ENCODE assay signal across 8 cellular contexts in genomic region chr20:47353697-47354387, GRCh38. TPM values are rescaled to one million over a fixed set of nuclear protein-coding genes. Genes with fewer than 3 reads are reported as not detected.
DNase-seq lines count a peak whose midpoint lies in the region; ATAC-seq and TF ChIP-seq lines count a peak whose summit lies in the region.

No MANE protein-coding gene starts in this region.

- no peaks in the 10 kb centered on the region for H3K9me2 ChIP-seq in OCI-LY1 (ENCODE audit: low read depth, low read length)

- H3K27ac ChIP-seq in OCI-LY1 (ENCODE audit: low read depth, low read length, poor library complexity, severe bottlenecking) (peak overlapping the region; percentile 100), dorsolateral prefrontal cortex (peak overlapping the region; percentile 98 to 100 (median 100)), neutrophil (peak overlapping the region; percentile 98)

- intact Hi-C loops in dorsolateral prefrontal cortex (cut with DNase I) = loop anchor here (2.0 to 10.0 kb wide), 3 partner anchors 17 to 79 kb away; no protein-coding TSS in a partner anchor

- ATAC-seq in GM21360 (IDR thresholded peaks at IDR 0.05; ENCODE audit: unreplicated experiment) = no peak

- no peak for DNase-seq in dorsolateral prefrontal cortex
- DNase-seq in NCI-H146 treated with DMSO at 0.1 percent for 48 hours (lab: John Stamatoyannopoulos, UW; ENCODE audit: unreplicated experiment) = no peak
- no peak for DNase-seq in activated gamma-delta T cell (lab: John Stamatoyannopoulos, UW)
- DNase-seq in central memory CD4-positive, alpha-beta T cell = no peak

- H4K20me1 ChIP-seq in OCI-LY1 (ENCODE audit: insufficient read depth, low read length) = no peaks in the 10 kb centered on the region

- peak overlapping the region; percentile 77 for H3K4me2 ChIP-seq in OCI-LY1 (ENCODE audit: low read length)

- H3K4me1 ChIP-seq in OCI-LY1 (ENCODE audit: insufficient read depth, low read length, severe bottlenecking) (peaks cover 85% of the 10 kb centered on the region), neutrophil (ENCODE audit: control insufficient read depth in 1 of 2, insufficient read depth in 1 of 2, low read depth in 1 of 2, low read length in 1 of 2) (peaks cover 95 to 96% of the 10 kb centered on the region in 2 experiments)

- H2AFZ ChIP-seq in OCI-LY1 (ENCODE audit: low read length) = no peak overlapping the region

- peak overlapping the region; percentile 92 for H3K4me3 ChIP-seq in GM08714 (ENCODE audit: low read length)
- peak overlapping the region; percentile 87 for H3K4me3 ChIP-seq in OCI-LY1 (ENCODE audit: low read depth, low read length, poor library complexity, severe bottlenecking)
- H3K4me3 ChIP-seq in dorsolateral prefrontal cortex = peak overlapping the region in 58 of 59 donors; percentile 5 to 64 (median 50)
- peak overlapping the region; percentile 28 to 50 for H3K4me3 ChIP-seq in neutrophil (ENCODE audit: low read depth in 1 of 2, low read length in 1 of 2)

- H3K27me3 ChIP-seq in OCI-LY1 (ENCODE audit: insufficient read depth, low read length) = no peaks in the 10 kb centered on the region
- H3K27me3 ChIP-seq in dorsolateral prefrontal cortex = no peaks in the 10 kb centered on the region
- no peaks in the 10 kb centered on the region for H3K27me3 ChIP-seq in neutrophil

- peak overlapping the region; percentile 99 for H3K9ac ChIP-seq in OCI-LY1 (ENCODE audit: low read length)

- H3F3A ChIP-seq in OCI-LY1 (ENCODE audit: insufficient read depth, low read length) = no peaks in the 10 kb centered on the region

- H3K9me3 ChIP-seq in OCI-LY1 (ENCODE audit: low read length) = no peaks in the 10 kb centered on the region
- no peaks in the 10 kb centered on the region for H3K9me3 ChIP-seq in neutrophil

- TF ChIP-seq CTCF in OCI-LY1 (IDR thresholded peaks at IDR 0.05; ENCODE audit: low read length) = no peak
- no peak for TF ChIP-seq CTCF in dorsolateral prefrontal cortex (IDR thresholded peaks at IDR 0.05 in 54 of 56, conservative IDR thresholded peaks at IDR 0.05 in 2 of 56; ENCODE audit: low read depth in 1 of 56, partially characterized antibody in 56 of 56)
- TF ChIP-seq CTCF in neutrophil (IDR thresholded peaks at IDR 0.05) = no peak

- H3K79me2 ChIP-seq in OCI-LY1 (ENCODE audit: insufficient read depth, low read length) = peaks cover 76% of the 10 kb centered on the region

- H3K36me3 ChIP-seq in OCI-LY1 (ENCODE audit: insufficient read depth, low read length) (peaks cover 44% of the 10 kb centered on the region; the same call in 1 of the 2 replicates), neutrophil (no peaks in the 10 kb centered on the region)

RNA-seq across cellular contexts. Expression of gene ZMYND8, which starts 2.7 kb away (rescaled TPM):
- total RNA-seq in dorsolateral prefrontal cortex = 100 to 1,000 TPM in 82 of 120 experiments, 10 to 100 TPM in 38; 67.0 to 236 (median 109) TPM

Comparison
In these comparisons a context has a peak if more than half of its experiments do, and no peak if none do; other contexts are left out.
1. H3K4me3 ChIP-seq: peak in every context shown above with its lines; median percentile 92 in GM08714; 87 in OCI-LY1; 50 in dorsolateral prefrontal cortex; 39 in neutrophil.